In genomic region chr2:12778369-12778768, GRCh38 we compare ENCODE assay signal across 2 cellular contexts.
TF ChIP-seq lines count a peak whose summit lies in the region.

No MANE protein-coding gene starts in this region.

TF ChIP-seq in GM23338, 12 proteins besides CTCF, POLR2A, EP300 and RAD21 (continued from another document):
- TF ChIP-seq ETS1 (IDR thresholded peaks at IDR 0.05), result no peak
TF ChIP-seq in GM23338: peak in this region for 1.

TF ChIP-seq in H1, 55 proteins besides CTCF, POLR2A, EP300 and RAD21 (continued from another document):
- peak; percentile 73 for TF ChIP-seq SRF (IDR thresholded peaks at IDR 0.05; ENCODE audit: low read depth, low read length)
- peak; percentile 62; the same call in 1 of the 2 replicates for TF ChIP-seq POLR2AphosphoS5 (IDR thresholded peaks at IDR 0.05; ENCODE audit: low read depth, low read length)
- no peak for TF ChIP-seq EGR1 (IDR thresholded peaks at IDR 0.05; ENCODE audit: borderline replicate concordance, low read depth, low read length)
- no peak for TF ChIP-seq HDAC6 (IDR thresholded peaks at IDR 0.05; ENCODE audit: low read depth, low read length)
- no peak for TF ChIP-seq E2F6 (IDR thresholded peaks at IDR 0.05)
- TF ChIP-seq CEBPB (IDR thresholded peaks at IDR 0.05; ENCODE audit: low read depth, low read length), result no peak
- TF ChIP-seq JUND (IDR thresholded peaks at IDR 0.05; ENCODE audit: low read length), result no peak
- TF ChIP-seq, protein P1, sequence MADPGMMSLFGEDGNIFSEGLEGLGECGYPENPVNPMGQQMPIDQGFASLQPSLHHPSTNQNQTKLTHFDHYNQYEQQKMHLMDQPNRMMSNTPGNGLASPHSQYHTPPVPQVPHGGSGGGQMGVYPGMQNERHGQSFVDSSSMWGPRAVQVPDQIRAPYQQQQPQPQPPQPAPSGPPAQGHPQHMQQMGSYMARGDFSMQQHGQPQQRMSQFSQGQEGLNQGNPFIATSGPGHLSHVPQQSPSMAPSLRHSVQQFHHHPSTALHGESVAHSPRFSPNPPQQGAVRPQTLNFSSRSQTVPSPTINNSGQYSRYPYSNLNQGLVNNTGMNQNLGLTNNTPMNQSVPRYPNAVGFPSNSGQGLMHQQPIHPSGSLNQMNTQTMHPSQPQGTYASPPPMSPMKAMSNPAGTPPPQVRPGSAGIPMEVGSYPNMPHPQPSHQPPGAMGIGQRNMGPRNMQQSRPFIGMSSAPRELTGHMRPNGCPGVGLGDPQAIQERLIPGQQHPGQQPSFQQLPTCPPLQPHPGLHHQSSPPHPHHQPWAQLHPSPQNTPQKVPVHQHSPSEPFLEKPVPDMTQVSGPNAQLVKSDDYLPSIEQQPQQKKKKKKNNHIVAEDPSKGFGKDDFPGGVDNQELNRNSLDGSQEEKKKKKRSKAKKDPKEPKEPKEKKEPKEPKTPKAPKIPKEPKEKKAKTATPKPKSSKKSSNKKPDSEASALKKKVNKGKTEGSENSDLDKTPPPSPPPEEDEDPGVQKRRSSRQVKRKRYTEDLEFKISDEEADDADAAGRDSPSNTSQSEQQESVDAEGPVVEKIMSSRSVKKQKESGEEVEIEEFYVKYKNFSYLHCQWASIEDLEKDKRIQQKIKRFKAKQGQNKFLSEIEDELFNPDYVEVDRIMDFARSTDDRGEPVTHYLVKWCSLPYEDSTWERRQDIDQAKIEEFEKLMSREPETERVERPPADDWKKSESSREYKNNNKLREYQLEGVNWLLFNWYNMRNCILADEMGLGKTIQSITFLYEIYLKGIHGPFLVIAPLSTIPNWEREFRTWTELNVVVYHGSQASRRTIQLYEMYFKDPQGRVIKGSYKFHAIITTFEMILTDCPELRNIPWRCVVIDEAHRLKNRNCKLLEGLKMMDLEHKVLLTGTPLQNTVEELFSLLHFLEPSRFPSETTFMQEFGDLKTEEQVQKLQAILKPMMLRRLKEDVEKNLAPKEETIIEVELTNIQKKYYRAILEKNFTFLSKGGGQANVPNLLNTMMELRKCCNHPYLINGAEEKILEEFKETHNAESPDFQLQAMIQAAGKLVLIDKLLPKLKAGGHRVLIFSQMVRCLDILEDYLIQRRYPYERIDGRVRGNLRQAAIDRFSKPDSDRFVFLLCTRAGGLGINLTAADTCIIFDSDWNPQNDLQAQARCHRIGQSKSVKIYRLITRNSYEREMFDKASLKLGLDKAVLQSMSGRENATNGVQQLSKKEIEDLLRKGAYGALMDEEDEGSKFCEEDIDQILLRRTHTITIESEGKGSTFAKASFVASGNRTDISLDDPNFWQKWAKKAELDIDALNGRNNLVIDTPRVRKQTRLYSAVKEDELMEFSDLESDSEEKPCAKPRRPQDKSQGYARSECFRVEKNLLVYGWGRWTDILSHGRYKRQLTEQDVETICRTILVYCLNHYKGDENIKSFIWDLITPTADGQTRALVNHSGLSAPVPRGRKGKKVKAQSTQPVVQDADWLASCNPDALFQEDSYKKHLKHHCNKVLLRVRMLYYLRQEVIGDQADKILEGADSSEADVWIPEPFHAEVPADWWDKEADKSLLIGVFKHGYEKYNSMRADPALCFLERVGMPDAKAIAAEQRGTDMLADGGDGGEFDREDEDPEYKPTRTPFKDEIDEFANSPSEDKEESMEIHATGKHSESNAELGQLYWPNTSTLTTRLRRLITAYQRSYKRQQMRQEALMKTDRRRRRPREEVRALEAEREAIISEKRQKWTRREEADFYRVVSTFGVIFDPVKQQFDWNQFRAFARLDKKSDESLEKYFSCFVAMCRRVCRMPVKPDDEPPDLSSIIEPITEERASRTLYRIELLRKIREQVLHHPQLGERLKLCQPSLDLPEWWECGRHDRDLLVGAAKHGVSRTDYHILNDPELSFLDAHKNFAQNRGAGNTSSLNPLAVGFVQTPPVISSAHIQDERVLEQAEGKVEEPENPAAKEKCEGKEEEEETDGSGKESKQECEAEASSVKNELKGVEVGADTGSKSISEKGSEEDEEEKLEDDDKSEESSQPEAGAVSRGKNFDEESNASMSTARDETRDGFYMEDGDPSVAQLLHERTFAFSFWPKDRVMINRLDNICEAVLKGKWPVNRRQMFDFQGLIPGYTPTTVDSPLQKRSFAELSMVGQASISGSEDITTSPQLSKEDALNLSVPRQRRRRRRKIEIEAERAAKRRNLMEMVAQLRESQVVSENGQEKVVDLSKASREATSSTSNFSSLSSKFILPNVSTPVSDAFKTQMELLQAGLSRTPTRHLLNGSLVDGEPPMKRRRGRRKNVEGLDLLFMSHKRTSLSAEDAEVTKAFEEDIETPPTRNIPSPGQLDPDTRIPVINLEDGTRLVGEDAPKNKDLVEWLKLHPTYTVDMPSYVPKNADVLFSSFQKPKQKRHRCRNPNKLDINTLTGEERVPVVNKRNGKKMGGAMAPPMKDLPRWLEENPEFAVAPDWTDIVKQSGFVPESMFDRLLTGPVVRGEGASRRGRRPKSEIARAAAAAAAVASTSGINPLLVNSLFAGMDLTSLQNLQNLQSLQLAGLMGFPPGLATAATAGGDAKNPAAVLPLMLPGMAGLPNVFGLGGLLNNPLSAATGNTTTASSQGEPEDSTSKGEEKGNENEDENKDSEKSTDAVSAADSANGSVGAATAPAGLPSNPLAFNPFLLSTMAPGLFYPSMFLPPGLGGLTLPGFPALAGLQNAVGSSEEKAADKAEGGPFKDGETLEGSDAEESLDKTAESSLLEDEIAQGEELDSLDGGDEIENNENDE (IDR thresholded peaks at IDR 0.05; ENCODE audit: insufficient replicate concordance, low read length), result no peak
